ENCODE assay signal across 8 cellular contexts in genomic region chr5:123036391-123037103, GRCh38. TPM values are rescaled to one million over a fixed set of nuclear protein-coding genes. Genes with fewer than 3 reads are reported as not detected.
DNase-seq lines count a peak whose midpoint lies in the region; ATAC-seq and TF ChIP-seq lines count a peak whose summit lies in the region.

TSS of gene PPIC (minus strand) at chr5:123036725. CDS start at chr5:123036625, 100 bp downstream.

- H3K4me3 Mint-ChIP-seq in endothelial cell (ENCODE audit: unreplicated experiment): peak within 1 kb of the TSS; percentile 91

- DNase-seq in NCI-H2029 (lab: John Stamatoyannopoulos, UW) (peak; percentile 45), NCI-H2029 treated with DMSO at 0.1 percent for 48 hours (lab: John Stamatoyannopoulos, UW) (no peak), HuH-7 (ENCODE audit: low spot score) (peak; percentile 89), T1000 (lab: John Stamatoyannopoulos, UW) (peak; percentile 67), endothelial cell (ENCODE audit: low spot score) (peak; percentile 79), lung microvascular endothelial cell (ENCODE audit: low read depth in 2 of 2) (peak; percentile 84 to 88)

- no peak for TF ChIP-seq CTCF in endothelial cell (IDR thresholded peaks at IDR 0.05; ENCODE audit: unreplicated experiment)
- no peak for TF ChIP-seq CTCF in subcutaneous adipose tissue (IDR thresholded peaks at IDR 0.05; ENCODE audit: low read depth)

- no peaks in the 10 kb centered on the region for H3K9me3 Mint-ChIP-seq in endothelial cell (ENCODE audit: unreplicated experiment)

- H3K27me3 Mint-ChIP-seq in endothelial cell (ENCODE audit: unreplicated experiment): peaks cover 14% of the 10 kb centered on the region

- H3K36me3 Mint-ChIP-seq in endothelial cell (ENCODE audit: low read depth, unreplicated experiment): peaks cover under 1% of the 10 kb centered on the region

- ATAC-seq in GM21381 (IDR thresholded peaks at IDR 0.05; ENCODE audit: unreplicated experiment): peak; percentile 66

- H3K4me1 Mint-ChIP-seq in endothelial cell (ENCODE audit: unreplicated experiment): peaks cover 13% of the 10 kb centered on the region

- peak within 1 kb of the TSS; percentile 64 for H3K27ac Mint-ChIP-seq in endothelial cell (ENCODE audit: unreplicated experiment)

RNA-seq across cellular contexts. Expression of gene PPIC, which starts in this region (rescaled TPM):
- total RNA-seq in endothelial cell (ENCODE audit: unreplicated experiment) (25.6 TPM), lung microvascular endothelial cell (34.9 and 59.9 TPM in 2 replicates), subcutaneous adipose tissue (10 to 100 TPM; 20.0 to 35.2 (median 31.7) TPM)
